In the genomic region with DNA sequence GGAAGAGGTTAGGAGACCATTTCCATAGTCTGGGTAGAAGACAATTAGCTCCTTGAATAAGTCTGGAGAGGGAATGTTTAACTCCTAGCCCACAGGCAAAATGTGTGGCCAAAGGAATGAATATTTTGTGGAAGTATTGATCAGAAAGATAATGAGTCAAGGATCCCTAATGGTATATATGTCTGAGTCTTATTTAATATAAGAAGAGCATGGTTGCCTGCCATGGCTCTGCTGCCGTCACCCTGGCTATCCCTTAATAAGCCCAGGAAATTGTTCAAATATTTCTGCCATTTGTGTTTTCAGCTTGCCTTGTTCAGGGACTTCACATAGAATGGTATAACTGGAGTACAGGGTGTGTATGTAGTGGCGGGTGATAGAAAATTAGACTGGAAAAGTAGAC, we compare ENCODE assay signal across 24 cellular contexts. TPM values are rescaled to one million over a fixed set of nuclear protein-coding genes. Genes with fewer than 3 reads are reported as not detected.
"Had no signal": no experiment of that assay in that cellular context is flagged by ENCODE, and none has a peak within 500 bp of the region (broad histone marks: within the 10 kb centered on the region; RNA-seq: fewer than 3 reads in every experiment).

No MANE protein-coding gene starts in this region.

- H2AFZ ChIP-seq: hepatocyte, parathyroid adenoma had no signal

- H3K36me3 Mint-ChIP-seq: natural killer cell treated with Interleukin-12 subunit alpha and Interleukin-12 subunit beta and Interleukin-15 and Interleukin-18, amount 100 ng/mL, for 72 hours; stimulated activated effector memory CD8-positive, alpha-beta T cell treated with anti-CD3 and anti-CD28 coated beads, Interleukin-12 subunit alpha, Interleukin-12 subunit beta, amount 100 ng/mL, for 72 hours; type B pancreatic cell had no signal

- H3K36me3 ChIP-seq: heart right ventricle, left ventricle myocardium inferior, right lobe of liver, spleen, suprapubic skin, thoracic aorta, tibial artery, uterus had no signal

- H3K4me2 ChIP-seq: hepatocyte had no signal

- ATAC-seq: heart right ventricle; mucosa of descending colon; naive thymus-derived CD4-positive, alpha-beta T cell; natural killer cell treated with Interleukin-12 subunit alpha and Interleukin-12 subunit beta and Interleukin-15 and Interleukin-18, amount 100 ng/mL, for 72 hours; psoas muscle; right lobe of liver; stimulated activated effector memory CD8-positive, alpha-beta T cell treated with anti-CD3 and anti-CD28 coated beads, Interleukin-12 subunit alpha, Interleukin-12 subunit beta, amount 100 ng/mL, for 72 hours had no signal

- H3K9me3 ChIP-seq: heart right ventricle, left ventricle myocardium inferior, mucosa of descending colon, psoas muscle, right lobe of liver, spleen, suprapubic skin, thoracic aorta, tibial artery, uterus had no signal

- H3K27me3 ChIP-seq: heart right ventricle, hepatocyte, right lobe of liver, spleen, suprapubic skin, tibial artery, uterus had no signal

- H3K4me3 Mint-ChIP-seq: naive thymus-derived CD4-positive, alpha-beta T cell; natural killer cell treated with Interleukin-12 subunit alpha and Interleukin-12 subunit beta and Interleukin-15 and Interleukin-18, amount 100 ng/mL, for 72 hours; stimulated activated effector memory CD8-positive, alpha-beta T cell treated with anti-CD3 and anti-CD28 coated beads, Interleukin-12 subunit alpha, Interleukin-12 subunit beta, amount 100 ng/mL, for 72 hours; stimulated activated naive CD8-positive, alpha-beta T cell treated with anti-CD3 and anti-CD28 coated beads, Interleukin-15, Interleukin-2, amounts not matched to agents 100 ng/mL and 50 ng/mL, for 24 hours; type B pancreatic cell had no signal

- H3K4me1 ChIP-seq: parathyroid adenoma, psoas muscle, right lobe of liver, uterus had no signal

- H3K4me3 ChIP-seq: heart right ventricle, hepatocyte, left ventricle myocardium inferior, lung, mucosa of descending colon, psoas muscle, right lobe of liver, skin epidermis, spleen, suprapubic skin, thoracic aorta, tibial artery, uterus had no signal

- H3K27ac Mint-ChIP-seq: naive thymus-derived CD4-positive, alpha-beta T cell; stimulated activated effector memory CD8-positive, alpha-beta T cell treated with anti-CD3 and anti-CD28 coated beads, Interleukin-12 subunit alpha, Interleukin-12 subunit beta, amount 100 ng/mL, for 72 hours; stimulated activated naive CD8-positive, alpha-beta T cell treated with anti-CD3 and anti-CD28 coated beads, Interleukin-15, Interleukin-2, amounts not matched to agents 100 ng/mL and 50 ng/mL, for 24 hours; type B pancreatic cell had no signal

- H3K27ac ChIP-seq: hepatocyte, left ventricle myocardium inferior, parathyroid adenoma, psoas muscle, right lobe of liver, skin epidermis, spleen, suprapubic skin, tibial artery, uterus had no signal

- DNase-seq: heart right ventricle; left ventricle myocardium inferior; mesendoderm; midbrain; mucosa of descending colon; naive thymus-derived CD4-positive, alpha-beta T cell; psoas muscle; right lobe of liver; spleen; stimulated activated CD4-positive, alpha-beta T cell treated with anti-CD3 and anti-CD28 coated beads, Interleukin-4, amount 100 ng/mL, for 24 hours; stimulated activated naive CD4-positive, alpha-beta T cell; tibial artery; uterus had no signal

- H3K79me2 ChIP-seq: hepatocyte, parathyroid adenoma had no signal

- H3K27me3 Mint-ChIP-seq: type B pancreatic cell had no signal

- H3K9ac ChIP-seq: parathyroid adenoma had no signal

- H3K9me3 Mint-ChIP-seq: natural killer cell treated with Interleukin-12 subunit alpha and Interleukin-12 subunit beta and Interleukin-15 and Interleukin-18, amount 100 ng/mL, for 72 hours; stimulated activated effector memory CD8-positive, alpha-beta T cell treated with anti-CD3 and anti-CD28 coated beads, Interleukin-12 subunit alpha, Interleukin-12 subunit beta, amount 100 ng/mL, for 72 hours; stimulated activated naive CD8-positive, alpha-beta T cell treated with anti-CD3 and anti-CD28 coated beads, Interleukin-15, Interleukin-2, amounts not matched to agents 100 ng/mL and 50 ng/mL, for 24 hours; type B pancreatic cell had no signal

RNA-seq across cellular contexts. Expression of a gene that starts 18.1 kb away (rescaled TPM):
- total RNA-seq: myocyte had no signal
